8 cellular contexts compared by ENCODE assay signal in the genomic region with DNA sequence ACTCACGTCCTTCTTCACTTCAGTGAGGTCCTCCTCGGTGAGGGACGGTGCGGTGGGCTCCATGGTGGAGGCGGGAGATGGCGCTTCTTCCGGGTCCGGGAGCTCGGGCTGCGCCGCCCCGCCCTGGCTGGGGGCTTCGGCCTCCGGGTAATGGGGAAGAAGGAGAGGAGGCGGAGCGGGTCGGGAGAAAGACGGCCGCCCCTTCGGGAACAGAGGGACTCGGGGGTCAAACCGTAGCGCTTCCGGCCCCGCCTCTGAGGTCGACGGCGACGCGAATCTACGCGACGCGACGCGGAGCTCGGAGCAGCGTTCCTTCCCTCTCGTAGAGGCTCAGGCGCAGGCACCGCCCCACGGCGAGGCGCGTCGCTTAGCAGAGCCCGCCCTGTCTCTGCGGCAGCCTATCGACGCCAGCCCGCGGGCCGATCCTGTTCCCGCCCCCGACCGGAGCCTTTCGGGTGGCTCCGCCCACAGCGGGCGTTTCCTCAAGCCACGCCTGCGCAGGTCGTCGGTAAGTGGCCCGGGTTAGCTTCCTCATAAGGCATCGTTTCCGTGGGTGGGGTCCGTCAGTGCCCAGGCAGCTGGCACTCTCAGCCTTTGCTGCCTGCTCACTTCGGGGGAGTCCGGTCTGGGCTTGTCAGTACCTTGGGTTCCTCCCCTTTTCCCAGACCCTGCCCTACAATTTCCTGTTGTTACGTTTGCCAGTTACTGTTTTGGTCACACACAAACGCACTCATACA. TPM values are rescaled to one million over a fixed set of nuclear protein-coding genes. Genes with fewer than 3 reads are reported as not detected.
A peak's percentile ranks its signal among the peaks of the same experiment; 100 is the strongest.
DNase-seq lines count a peak whose midpoint lies in the region; ATAC-seq, FAIRE-seq and TF ChIP-seq lines count a peak whose summit lies in the region.

A gene (minus strand): TSS at position 343 of the 737 bp plus-strand sequence. CDS start 280 bp downstream, at position 63.

- no peaks in the 10 kb centered on the region for H3K36me3 ChIP-seq in BE2C

- no peak for TF ChIP-seq CTCF in BE2C (IDR thresholded peaks at IDR 0.05; ENCODE audit: low read depth, low read length)

- peak; percentile 66 for FAIRE-seq in colon (lab: Jason Lieb, UNC)

- no peaks in the 10 kb centered on the region for H3K9me3 ChIP-seq in BE2C

- no peaks in the 10 kb centered on the region for H3K27me3 ChIP-seq in BE2C

- H3K4me1 ChIP-seq in BE2C, result no peaks in the 10 kb centered on the region

- DNase-seq in BE2C (peak; percentile 94), GM19240 (ENCODE audit: insufficient read length, low spot score) (peak; percentile 81), NCI-H526 (lab: John Stamatoyannopoulos, UW) (peak; percentile 98 to 99), kidney glomerular epithelial cell (lab: John Stamatoyannopoulos, UW) (peak; percentile 98)
- peak; percentile 98 for DNase-seq in activated CD4-positive, alpha-beta T cell treated with anti-CD3 and anti-CD28 coated beads for 48 hours
- DNase-seq in stimulated activated CD4-positive, alpha-beta T cell treated with anti-CD3 and anti-CD28 coated beads, Interleukin-1b, Interleukin-23, amount 100 ng/mL, for 1 hour (ENCODE audit: low read depth in 2 of 2), result peak; percentile 89 to 92

- peak within 1 kb of the TSS; percentile 88 for H3K4me3 ChIP-seq in BE2C (ENCODE audit: low read depth, low read length)

- ATAC-seq in HG03460 (IDR thresholded peaks at IDR 0.05; ENCODE audit: unreplicated experiment), result peak; percentile 95

RNA-seq across cellular contexts. Expression of the gene that starts here (rescaled TPM):
- 8.4 TPM for polyA plus RNA-seq in BE2C (2012; ENCODE audit: insufficient read depth, insufficient read length, low read depth)

Comparison
In these comparisons a context has a peak if more than half of its experiments do, and no peak if none do; other contexts are left out.
1. Peak in every context shown above with its lines: DNase-seq, ATAC-seq and H3K4me3 ChIP-seq.